8 cellular contexts compared by ENCODE assay signal in genomic region chr6:166956444-166957086, GRCh38. TPM values are rescaled to one million over a fixed set of nuclear protein-coding genes. Genes with fewer than 3 reads are reported as not detected.
A peak's percentile ranks its signal among the peaks of the same experiment; 100 is the strongest.
DNase-seq lines count a peak whose midpoint lies in the region; ATAC-seq and TF ChIP-seq lines count a peak whose summit lies in the region.

Gene RNASET2, minus strand, starts transcription at chr6:166956550. Its CDS starts 368 bp downstream, at chr6:166956182.

- TF ChIP-seq POLR2A in GM18526 (IDR thresholded peaks at IDR 0.05; ENCODE audit: extremely low read depth, insufficient read length): peak; percentile 80

- H3K4me3 ChIP-seq in iPS-20b (ENCODE audit: low read length): peak within 1 kb of the TSS; percentile 80
- H3K4me3 ChIP-seq in skin epidermis: peak within 1 kb of the TSS; percentile 72 to 97 (median 90)

- peaks cover 23% of the 10 kb centered on the region for H3K27me3 ChIP-seq in iPS-20b (ENCODE audit: insufficient read depth, low read length)

- TF ChIP-seq CTCF in VCaP (conservative IDR thresholded peaks at IDR 0.05): no peak

- in situ Hi-C loops in T47D (cut with HindIII; ENCODE audit: low pct_unique_long_range_greater_than_20kb, low sequenced_read_pairs): no loop called here

- peaks cover 7% of the 10 kb centered on the region; the same call in 1 of the 2 replicates for H3K4me1 ChIP-seq in iPS-20b (ENCODE audit: insufficient read depth, low read length)

- H3K27ac ChIP-seq in VCaP: peak within 1 kb of the TSS; percentile 65
- H3K27ac ChIP-seq in iPS-20b (ENCODE audit: low read length): no peak within 1 kb of the TSS
- H3K27ac ChIP-seq in skin epidermis: peak within 1 kb of the TSS; percentile 71 to 97 (median 89)

- peak within 1 kb of the TSS; percentile 61; the same call in 1 of the 2 replicates for H3K9ac ChIP-seq in iPS-20b (ENCODE audit: low read depth, low read length)

- no peaks in the 10 kb centered on the region for H3K36me3 ChIP-seq in iPS-20b (ENCODE audit: insufficient read depth, low read depth, low read length)

- DNase-seq in A172 (ENCODE audit: low spot score) (peak; percentile 53), NCI-H2196 (lab: John Stamatoyannopoulos, UW; ENCODE audit: unreplicated experiment) (peak; percentile 77), T47D (ENCODE audit: low read depth in 1 of 2, low spot score in 1 of 2) (peak; percentile 77 to 91)

- H3K9me3 ChIP-seq in iPS-20b (ENCODE audit: insufficient read depth, low read depth, low read length): no peaks in the 10 kb centered on the region

- ATAC-seq in HG03066 (IDR thresholded peaks at IDR 0.05; ENCODE audit: low read depth, unreplicated experiment): peak; percentile 55

RNA-seq across cellular contexts. Expression of gene RNASET2, which starts in this region (rescaled TPM):
- 35.6 and 52.5 TPM in 2 replicates for total RNA-seq in A172 (2014; rRNA removed; shearing (Covaris generic))
